In the genomic region with DNA sequence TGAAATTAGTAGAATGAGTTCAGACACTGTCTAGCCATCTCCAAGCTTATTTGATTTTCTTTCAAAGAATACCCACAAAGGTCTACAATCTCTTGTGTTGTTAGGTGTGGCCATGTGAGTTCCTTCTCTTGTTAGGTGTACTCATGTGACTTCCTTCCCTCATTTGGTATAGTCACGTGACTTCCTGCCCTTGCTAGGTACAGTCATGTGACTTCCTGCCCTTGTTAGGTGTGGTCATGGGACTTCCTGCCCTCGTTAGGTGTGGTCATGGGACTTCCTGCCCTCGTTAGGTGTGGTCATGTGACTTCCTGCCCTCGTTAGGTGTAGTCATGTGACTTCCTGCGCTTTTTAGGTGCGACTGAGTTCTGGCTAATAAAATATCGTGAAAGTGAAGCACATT, we compare ENCODE assay signal across 11 cellular contexts.
DNase-seq lines count a peak whose midpoint lies in the region; ATAC-seq and TF ChIP-seq lines count a peak whose summit lies in the region.
"Had no signal": no experiment of that assay in that cellular context is flagged by ENCODE, and none has a peak within 500 bp of the region (broad histone marks: within the 10 kb centered on the region; RNA-seq: fewer than 3 reads in every experiment).

No MANE protein-coding gene starts in this region.

- POLR2A ChIA-PET in activated CD4-positive, alpha-beta T cell treated with anti-CD3 and anti-CD28 coated beads, Interleukin-2, amount 10 ng/mL, durations not matched to agents 7 days and 5 days (lab: Charles Lee), result no interaction called here

- no peak overlapping the region for H3K4me3 Mint-ChIP-seq in activated CD4-positive, alpha-beta T cell treated with anti-CD3 and anti-CD28 coated beads, Interleukin-2, amount 10 ng/mL, durations not matched to agents 7 days and 5 days

- peaks cover 25% of the 10 kb centered on the region for H3K9me3 ChIP-seq in left ventricle myocardium inferior (replicated peaks)
- H3K9me3 ChIP-seq in right atrium auricular region, result peaks cover 0 to 18% of the 10 kb centered on the region in 2 donors
- H3K9me3 ChIP-seq in thymus (ENCODE audit: control insufficient read depth), result peaks cover 2% of the 10 kb centered on the region
- H3K9me3 ChIP-seq: psoas muscle had no signal

- H3K4me1 ChIP-seq in left ventricle myocardium inferior (peaks cover 9% of the 10 kb centered on the region), right atrium auricular region (peaks cover 0 to 8% of the 10 kb centered on the region in 2 donors), thymus (ENCODE audit: control insufficient read depth, insufficient read depth, low read length) (no peaks in the 10 kb centered on the region), foreskin keratinocyte (no peaks in the 10 kb centered on the region)
- H3K4me1 ChIP-seq: psoas muscle had no signal

- H3K27ac ChIP-seq in left ventricle myocardium inferior (replicated peaks) (peak overlapping the region; percentile 40), right atrium auricular region (no peak overlapping the region), thymus (ENCODE audit: low read depth) (peak overlapping the region; percentile 25), foreskin keratinocyte (no peak overlapping the region)
- H3K27ac ChIP-seq: psoas muscle had no signal

- H3K9me3 Mint-ChIP-seq in activated CD4-positive, alpha-beta T cell treated with anti-CD3 and anti-CD28 coated beads, Interleukin-2, amount 10 ng/mL, durations not matched to agents 7 days and 5 days, result peaks cover 18% of the 10 kb centered on the region

- H3K27me3 Mint-ChIP-seq in activated CD4-positive, alpha-beta T cell treated with anti-CD3 and anti-CD28 coated beads, Interleukin-2, amount 10 ng/mL, durations not matched to agents 7 days and 5 days, result peaks cover 7% of the 10 kb centered on the region

- DNase-seq in left ventricle myocardium inferior (no peak), right atrium auricular region (ENCODE audit: low spot score) (no peak), foreskin keratinocyte (no peak), dedifferentiated amniotic fluid mesenchymal stem cell (ENCODE audit: extremely low spot score) (no peak)
- DNase-seq in activated CD4-positive, alpha-beta T cell treated with anti-CD3 and anti-CD28 coated beads, Interleukin-2, amount 10 ng/mL, durations not matched to agents 7 days and 5 days, result peak; percentile 58
- peak; percentile 77 for DNase-seq in central memory CD4-positive, alpha-beta T cell
- DNase-seq: NCI-H2081, psoas muscle had no signal

- H3K36me3 ChIP-seq in left ventricle myocardium inferior, result peaks cover 10% of the 10 kb centered on the region
- no peaks in the 10 kb centered on the region for H3K36me3 ChIP-seq in right atrium auricular region
- H3K36me3 ChIP-seq in thymus (ENCODE audit: control insufficient read depth, insufficient read depth), result no peaks in the 10 kb centered on the region

- H3K27ac Mint-ChIP-seq in activated CD4-positive, alpha-beta T cell treated with anti-CD3 and anti-CD28 coated beads, Interleukin-2, amount 10 ng/mL, durations not matched to agents 7 days and 5 days, result peak overlapping the region; percentile 86

- peaks cover 16% of the 10 kb centered on the region for H3K36me3 Mint-ChIP-seq in activated CD4-positive, alpha-beta T cell treated with anti-CD3 and anti-CD28 coated beads, Interleukin-2, amount 10 ng/mL, durations not matched to agents 7 days and 5 days (ENCODE audit: low read depth)

- intact Hi-C loops in left ventricle myocardium inferior (cut with micrococcal nuclease), result no loop called here

- WGBS in thymus, result 54% methylated on average over 7 of the region's 7 CpGs

- H3K27me3 ChIP-seq in left ventricle myocardium inferior (ENCODE audit: low read depth) (no peaks in the 10 kb centered on the region), right atrium auricular region (no peaks in the 10 kb centered on the region), thymus (ENCODE audit: control insufficient read depth, insufficient read depth) (no peaks in the 10 kb centered on the region), foreskin keratinocyte (no peaks in the 10 kb centered on the region)

- ATAC-seq in GM21576 (IDR thresholded peaks at IDR 0.05; ENCODE audit: unreplicated experiment), result no peak
- ATAC-seq in foreskin keratinocyte, result no peak
- ATAC-seq: psoas muscle had no signal

- TF ChIP-seq CTCF in left ventricle myocardium inferior (IDR thresholded peaks at IDR 0.05; ENCODE audit: borderline replicate concordance), result no peak
- TF ChIP-seq CTCF in right atrium auricular region (IDR thresholded peaks at IDR 0.05), result no peak
- no peak for TF ChIP-seq CTCF in foreskin keratinocyte (conservative IDR thresholded peaks at IDR 0.05)

- peaks cover 14% of the 10 kb centered on the region for H3K4me1 Mint-ChIP-seq in activated CD4-positive, alpha-beta T cell treated with anti-CD3 and anti-CD28 coated beads, Interleukin-2, amount 10 ng/mL, durations not matched to agents 7 days and 5 days

- no peak overlapping the region for H3K4me3 ChIP-seq in left ventricle myocardium inferior
- no peak overlapping the region for H3K4me3 ChIP-seq in right atrium auricular region
- H3K4me3 ChIP-seq in thymus (ENCODE audit: low read length), result no peak overlapping the region
- H3K4me3 ChIP-seq: lung, psoas muscle had no signal

- CTCF ChIA-PET in activated CD4-positive, alpha-beta T cell treated with anti-CD3 and anti-CD28 coated beads, Interleukin-2, amount 10 ng/mL, durations not matched to agents 7 days and 5 days (lab: Charles Lee), result interaction anchor here (0.6 kb wide), 1 partner anchor 1487 kb away, joined by 3 read pairs; no protein-coding TSS in a partner anchor

Comparison
In these comparisons a context has a peak if more than half of its experiments do, and no peak if none do; other contexts are left out.
1. H3K27ac ChIP-seq: peak in left ventricle myocardium inferior (single experiment) and thymus (single experiment); none in right atrium auricular region (0 of 2) and foreskin keratinocyte (single experiment).
2. DNase-seq: peak in activated CD4-positive, alpha-beta T cell treated with anti-CD3 and anti-CD28 coated beads, Interleukin-2, amount 10 ng/mL, durations not matched to agents 7 days and 5 days (single experiment) and central memory CD4-positive, alpha-beta T cell (single experiment); none in left ventricle myocardium inferior (single experiment), right atrium auricular region (single experiment), foreskin keratinocyte (0 of 2) and dedifferentiated amniotic fluid mesenchymal stem cell (single experiment).